Comparison of ENCODE assay signal across 2 cellular contexts in genomic region chrX:40867352-40867751, GRCh38.
TF ChIP-seq lines count a peak whose summit lies in the region.

No MANE protein-coding gene starts in this region.

TF ChIP-seq in HCT116, 20 proteins besides CTCF, POLR2A, EP300 and RAD21 (continued from another document):
- peak; percentile 52 for TF ChIP-seq TCF7L2 (IDR thresholded peaks at IDR 0.05; ENCODE audit: borderline replicate concordance, extremely low read depth, insufficient read depth, insufficient read length)

TF ChIP-seq in WTC11, 78 proteins besides CTCF, POLR2A, EP300 and RAD21 (continued from another document):
- no peak for TF ChIP-seq OVOL2 (CRISPR knock-in tag; IDR thresholded peaks at IDR 0.05; ENCODE audit: borderline replicate concordance)
